In the genomic region with DNA sequence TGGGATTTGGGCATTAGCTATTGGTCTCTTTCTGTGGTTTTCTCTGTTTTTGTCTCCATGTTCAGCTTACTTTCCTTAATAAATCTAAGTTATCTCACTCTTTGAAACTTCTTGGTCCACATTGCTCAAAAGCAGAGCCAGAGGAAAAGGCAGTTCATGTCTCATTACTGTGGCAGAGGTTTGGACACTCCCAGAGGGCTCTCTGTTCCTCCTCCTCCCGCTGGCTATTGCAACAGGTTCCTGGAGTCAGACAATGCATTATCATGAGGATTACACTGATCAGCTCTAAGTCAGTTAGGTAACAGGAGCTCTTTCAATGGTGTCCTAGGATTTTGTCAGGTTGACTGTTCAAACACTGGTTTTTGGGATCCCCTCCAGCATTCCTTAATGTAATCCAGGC, we compare ENCODE assay signal across 11 cellular contexts.
A peak's percentile ranks its signal among the peaks of the same experiment; 100 is the strongest.
DNase-seq lines count a peak whose midpoint lies in the region; ATAC-seq and TF ChIP-seq lines count a peak whose summit lies in the region.
"Had no signal": no experiment of that assay in that cellular context is flagged by ENCODE, and none has a peak within 500 bp of the region (broad histone marks: within the 10 kb centered on the region; RNA-seq: fewer than 3 reads in every experiment).

No MANE protein-coding gene starts in this region.

- DNase-seq in ELF-1 (ENCODE audit: low read depth, low spot score) (peak; percentile 30), RPMI7951 (ENCODE audit: low read depth) (peak; percentile 56), fibroblast of the aortic adventitia (ENCODE audit: low read depth) (peak; percentile 90), omental fat pad (ENCODE audit: low spot score) (peak; percentile 28), NCI-H345 (lab: John Stamatoyannopoulos, UW) (no peak), midbrain (lab: John Stamatoyannopoulos, UW) (no peak)
- no peak for DNase-seq in activated CD8-positive, alpha-beta memory T cell treated with anti-CD3 and anti-CD28 coated beads for 24 hours
- DNase-seq: activated naive CD8-positive, alpha-beta T cell treated with anti-CD3 and anti-CD28 coated beads for 36 hours; NCI-H2029; stimulated activated naive CD8-positive, alpha-beta T cell treated with anti-CD3 and anti-CD28 coated beads, Interleukin-15, Interleukin-2, amounts not matched to agents 100 U/mL and 50 U/mL, for 24 hours had no signal

- H3K4me3 ChIP-seq in fibroblast of the aortic adventitia (ENCODE audit: low read depth, low read length), result peak overlapping the region; percentile 49

- ATAC-seq in omental fat pad (ENCODE audit: low FRiP score), result peak; percentile 91
- ATAC-seq in GM18520 (IDR thresholded peaks at IDR 0.05; ENCODE audit: unreplicated experiment), result no peak
- ATAC-seq: stimulated activated naive CD8-positive, alpha-beta T cell treated with anti-CD3 and anti-CD28 coated beads, Interleukin-15, Interleukin-2, amounts not matched to agents 100 U/mL and 50 U/mL, for 24 hours had no signal

- TF ChIP-seq CTCF in fibroblast of the aortic adventitia (IDR thresholded peaks at IDR 0.05; ENCODE audit: insufficient read depth, low read length), result no peak
- TF ChIP-seq CTCF in omental fat pad (IDR thresholded peaks at IDR 0.05), result no peak

Comparison
In these comparisons a context has a peak if more than half of its experiments do, and no peak if none do; other contexts are left out.
1. DNase-seq: peak in ELF-1 (single experiment), RPMI7951 (single experiment), fibroblast of the aortic adventitia (single experiment) and omental fat pad (single experiment); none in NCI-H345 (single experiment), midbrain (single experiment) and activated CD8-positive, alpha-beta memory T cell treated with anti-CD3 and anti-CD28 coated beads for 24 hours (single experiment).